1 cellular context compared by ENCODE assay signal in the genomic region with DNA sequence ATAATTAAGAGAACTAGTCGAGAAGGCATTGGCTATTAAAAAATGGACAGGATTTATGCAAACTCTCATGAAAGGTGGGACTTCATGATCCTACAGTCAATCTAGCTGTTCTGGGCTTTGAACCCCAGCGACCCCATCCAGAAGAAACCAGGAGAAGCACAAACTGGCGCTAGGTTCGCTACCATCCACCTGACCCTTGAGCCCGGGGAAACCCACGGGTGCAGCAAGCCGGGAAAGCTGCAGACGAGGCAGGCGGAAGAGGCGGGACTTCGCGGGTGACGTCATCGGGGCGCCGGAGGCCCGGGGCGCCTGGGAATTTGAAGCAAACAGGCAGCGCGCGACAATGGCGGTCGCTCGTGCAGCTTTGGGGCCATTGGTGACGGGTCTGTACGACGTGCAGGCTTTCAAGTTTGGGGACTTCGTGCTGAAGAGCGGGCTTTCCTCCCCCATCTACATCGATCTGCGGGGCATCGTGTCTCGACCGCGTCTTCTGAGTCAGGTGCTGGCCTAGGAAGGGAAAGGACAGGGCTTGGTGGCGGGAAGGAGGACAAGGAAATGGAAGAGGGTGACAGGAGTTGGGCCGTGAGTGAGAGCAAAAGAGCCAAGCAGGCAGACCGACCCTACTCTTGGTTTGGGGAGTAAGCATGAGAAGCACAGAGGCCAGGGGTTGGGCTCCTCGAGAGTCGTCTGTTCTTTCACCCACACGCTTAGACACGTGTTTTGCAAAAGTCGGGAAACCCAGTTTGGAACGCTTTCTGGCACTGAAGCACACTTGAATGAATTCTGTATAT.
TF ChIP-seq lines count a peak whose summit lies in the region.

A gene (plus strand): TSS at position 324 of the 791 bp plus-strand sequence. CDS start 20 bp downstream, at position 344.

TF ChIP-seq in endothelial cell of umbilical vein, 7 proteins besides CTCF, POLR2A, EP300 and RAD21 (continued from another document):
- no peak for TF ChIP-seq EZH2 (IDR thresholded peaks at IDR 0.05; ENCODE audit: borderline replicate concordance, low read depth, low read length, severe bottlenecking)
